ENCODE assay signal across 1 cellular context in genomic region chr17:2250140-2251095, GRCh38.
TF ChIP-seq lines count a peak whose summit lies in the region.

No MANE protein-coding gene starts in this region.

TF ChIP-seq in SK-N-SH, 30 proteins besides CTCF, POLR2A, EP300 and RAD21 (continued from another document):
- TF ChIP-seq, protein P1, sequence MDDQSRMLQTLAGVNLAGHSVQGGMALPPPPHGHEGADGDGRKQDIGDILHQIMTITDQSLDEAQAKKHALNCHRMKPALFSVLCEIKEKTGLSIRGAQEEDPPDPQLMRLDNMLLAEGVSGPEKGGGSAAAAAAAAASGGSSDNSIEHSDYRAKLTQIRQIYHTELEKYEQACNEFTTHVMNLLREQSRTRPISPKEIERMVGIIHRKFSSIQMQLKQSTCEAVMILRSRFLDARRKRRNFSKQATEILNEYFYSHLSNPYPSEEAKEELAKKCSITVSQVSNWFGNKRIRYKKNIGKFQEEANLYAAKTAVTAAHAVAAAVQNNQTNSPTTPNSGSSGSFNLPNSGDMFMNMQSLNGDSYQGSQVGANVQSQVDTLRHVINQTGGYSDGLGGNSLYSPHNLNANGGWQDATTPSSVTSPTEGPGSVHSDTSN (IDR thresholded peaks at IDR 0.05), result 0 out of 2 replicates have a peak, but pooled peaks have one; percentile 23
- TF ChIP-seq SMC3 (IDR thresholded peaks at IDR 0.05; ENCODE audit: low read depth, low read length) (no peak), TEAD4 (IDR thresholded peaks at IDR 0.05; ENCODE audit: borderline replicate concordance, insufficient read depth) (no peak), TCF12 (IDR thresholded peaks at IDR 0.05) (peak; percentile 36)
